Comparison of ENCODE assay signal across 20 cellular contexts in genomic region chr10:19572056-19572455, GRCh38.
DNase-seq lines count a peak whose midpoint lies in the region; TF ChIP-seq lines count a peak whose summit lies in the region.
"Had no signal": no experiment of that assay in that cellular context is flagged by ENCODE, and none has a peak within 500 bp of the region (broad histone marks: within the 10 kb centered on the region; RNA-seq: fewer than 3 reads in every experiment).

No MANE protein-coding gene starts in this region.

- no peak overlapping the region for H3K9ac ChIP-seq in mesenchymal stem cell (ENCODE audit: low read length)
- H3K9ac ChIP-seq: BLaER1 had no signal

- TF ChIP-seq CTCF in esophagus muscularis mucosa (IDR thresholded peaks at IDR 0.05) (no peak), suprapubic skin (IDR thresholded peaks at IDR 0.05) (no peak)

- intact Hi-C loops in esophagus muscularis mucosa (cut with DNase I) = no loop called here

- no peak overlapping the region for H3K27ac Mint-ChIP-seq in activated T-cell treated with anti-CD3 and anti-CD28 coated beads, Interleukin-2, amount 50 U/mL, for 24 hours
- H3K27ac Mint-ChIP-seq: CD4-positive, alpha-beta memory T cell had no signal

- H3K79me1 ChIP-seq in mesenchymal stem cell (replicated peaks; ENCODE audit: low read length, poor library complexity, severe bottlenecking) = no peaks in the 10 kb centered on the region

- no peak for TF ChIP-seq POLR2A in esophagus muscularis mucosa (IDR thresholded peaks at IDR 0.05; ENCODE audit: low read depth)
- TF ChIP-seq POLR2A in suprapubic skin (IDR thresholded peaks at IDR 0.05) = no peak

- no peak overlapping the region for H3K14ac ChIP-seq in mesenchymal stem cell (ENCODE audit: low read length in 2 of 2)

- H4K8ac ChIP-seq in mesenchymal stem cell (ENCODE audit: low read length) = no peak overlapping the region

- H3K4me1 ChIP-seq in esophagus muscularis mucosa = peaks cover 0 to 30% (median 16%) of the 10 kb centered on the region in 4 donors
- H3K4me1 ChIP-seq in mesenchymal stem cell (ENCODE audit: control insufficient read depth, insufficient read depth, low read depth, low read length) = peaks cover 1% of the 10 kb centered on the region
- no peaks in the 10 kb centered on the region for H3K4me1 ChIP-seq in suprapubic skin
- H3K4me1 ChIP-seq: A549, BLaER1 had no signal

- H2AFZ ChIP-seq in mesenchymal stem cell (ENCODE audit: low read depth, low read length) = no peak overlapping the region

- peak overlapping the region in 3 of 4 donors; percentile 48 to 56 (median 54) for H3K27ac ChIP-seq in esophagus muscularis mucosa (replicated peaks in 1 of 4)
- H3K27ac ChIP-seq in mesenchymal stem cell (ENCODE audit: low read length, poor library complexity, severe bottlenecking) = no peak overlapping the region
- H3K27ac ChIP-seq in suprapubic skin = peak overlapping the region; percentile 67
- H3K27ac ChIP-seq: A549, BLaER1 had no signal

- no peak overlapping the region for H2BK120ac ChIP-seq in mesenchymal stem cell (ENCODE audit: low read depth, low read length)

- H2BK5ac ChIP-seq in mesenchymal stem cell (ENCODE audit: low read depth, low read length, poor library complexity, severe bottlenecking) = no peak overlapping the region

- 80% methylated on average over 4 of the region's 4 CpGs for WGBS in esophagus muscularis mucosa
- WGBS in mesenchymal stem cell = 56% methylated on average over 3 of the region's 4 CpGs
- WGBS in suprapubic skin = 72% methylated on average over 4 of the region's 4 CpGs

- DNase-seq in amniotic epithelial cell (ENCODE audit: low read depth) (peak; percentile 31), esophagus muscularis mucosa (ENCODE audit: extremely low spot score) (no peak), mesenchymal stem cell (peak; percentile 61), suprapubic skin (ENCODE audit: low spot score in 2 of 2) (no peak), HT-29 (ENCODE audit: low spot score) (no peak)
- no peak for DNase-seq in activated CD4-positive, CD25-positive, alpha-beta regulatory T cell treated with anti-CD3 and anti-CD28 coated beads, Interleukin-2, amount 50 U/mL, for 72 hours
- no peak for DNase-seq in activated T-cell treated with anti-CD3 and anti-CD28 coated beads, Interleukin-2, amount 50 U/mL, for 24 hours
- DNase-seq: CD4-positive, alpha-beta memory T cell; DMS53; EL; GOT3; NCI-H1417 treated with DMSO at 0.1 percent for 48 hours; NCI-H1930; NCI-H226; NCI-H524; NCI-H82; SHP77 had no signal

- no peaks in the 10 kb centered on the region for H3K4me1 Mint-ChIP-seq in activated T-cell treated with anti-CD3 and anti-CD28 coated beads, Interleukin-2, amount 50 U/mL, for 24 hours (ENCODE audit: low read depth)
- H3K4me1 Mint-ChIP-seq: CD4-positive, alpha-beta memory T cell had no signal

- H3K4me3 Mint-ChIP-seq in activated T-cell treated with anti-CD3 and anti-CD28 coated beads, Interleukin-2, amount 50 U/mL, for 24 hours = no peak overlapping the region
- H3K4me3 Mint-ChIP-seq: CD4-positive, alpha-beta memory T cell had no signal

- H3K9me3 Mint-ChIP-seq in activated T-cell treated with anti-CD3 and anti-CD28 coated beads, Interleukin-2, amount 50 U/mL, for 24 hours = peaks cover 4% of the 10 kb centered on the region

- H2BK12ac ChIP-seq in mesenchymal stem cell (ENCODE audit: low read length in 2 of 2) = no peak overlapping the region

- H3K27me3 ChIP-seq in esophagus muscularis mucosa = no peaks in the 10 kb centered on the region
- no peaks in the 10 kb centered on the region for H3K27me3 ChIP-seq in mesenchymal stem cell (ENCODE audit: control insufficient read depth in 1 of 2, insufficient read depth in 1 of 2, low read length in 2 of 2)
- H3K27me3 ChIP-seq in suprapubic skin = no peaks in the 10 kb centered on the region
- H3K27me3 ChIP-seq: BLaER1 had no signal

- H3K36me3 Mint-ChIP-seq in activated T-cell treated with anti-CD3 and anti-CD28 coated beads, Interleukin-2, amount 50 U/mL, for 24 hours (ENCODE audit: low read depth) = no peaks in the 10 kb centered on the region
- H3K36me3 Mint-ChIP-seq: CD4-positive, alpha-beta memory T cell had no signal

- H2AK5ac ChIP-seq in mesenchymal stem cell (ENCODE audit: low read length, severe bottlenecking) = no peak overlapping the region

- H3K23ac ChIP-seq in mesenchymal stem cell (ENCODE audit: low read length in 2 of 2) = no peak overlapping the region

- no peak overlapping the region for H2BK15ac ChIP-seq in mesenchymal stem cell (ENCODE audit: low read depth, poor library complexity, severe bottlenecking)

- H4K91ac ChIP-seq in mesenchymal stem cell (ENCODE audit: low read length) = no peak overlapping the region

- TF ChIP-seq EP300 in esophagus muscularis mucosa (IDR thresholded peaks at IDR 0.05) = no peak
- TF ChIP-seq EP300 in suprapubic skin (IDR thresholded peaks at IDR 0.05) = no peak

- H3K9me3 ChIP-seq in esophagus muscularis mucosa (no peaks in the 10 kb centered on the region), mesenchymal stem cell (ENCODE audit: control insufficient read depth, low read length) (no peaks in the 10 kb centered on the region), suprapubic skin (no peaks in the 10 kb centered on the region)
- H3K9me3 ChIP-seq: A549, BLaER1 had no signal

- H3K4me2 ChIP-seq in mesenchymal stem cell (ENCODE audit: low read length, poor library complexity, severe bottlenecking) = no peak overlapping the region
- H3K4me2 ChIP-seq: A549, BLaER1 had no signal

- H3K36me3 ChIP-seq in esophagus muscularis mucosa = no peaks in the 10 kb centered on the region
- no peaks in the 10 kb centered on the region for H3K36me3 ChIP-seq in mesenchymal stem cell (ENCODE audit: control insufficient read depth in 1 of 2, insufficient read depth in 2 of 2, low read depth in 1 of 2, low read length in 2 of 2)
- no peaks in the 10 kb centered on the region for H3K36me3 ChIP-seq in suprapubic skin
- H3K36me3 ChIP-seq: BLaER1 had no signal

- H3K4ac ChIP-seq in mesenchymal stem cell (ENCODE audit: low read depth in 1 of 2, low read length in 2 of 2) = no peak overlapping the region

- H3K18ac ChIP-seq in mesenchymal stem cell (ENCODE audit: low read depth in 1 of 2, low read length in 2 of 2) = no peak overlapping the region

- H3K4me3 ChIP-seq in esophagus muscularis mucosa = no peak overlapping the region
- no peak overlapping the region for H3K4me3 ChIP-seq in mesenchymal stem cell (ENCODE audit: insufficient read depth in 1 of 2, low read depth in 1 of 2, low read length in 2 of 2)
- H3K4me3 ChIP-seq in suprapubic skin = peak overlapping the region; percentile 0
- H3K4me3 ChIP-seq: A549, BLaER1, GM12878 had no signal

- no peaks in the 10 kb centered on the region for H3K27me3 Mint-ChIP-seq in activated T-cell treated with anti-CD3 and anti-CD28 coated beads, Interleukin-2, amount 50 U/mL, for 24 hours
- H3K27me3 Mint-ChIP-seq: CD4-positive, alpha-beta memory T cell had no signal

Comparison
In these comparisons a context has a peak if more than half of its experiments do, and no peak if none do; other contexts are left out.
1. DNase-seq: peak in amniotic epithelial cell (single experiment) and mesenchymal stem cell (single experiment); none in esophagus muscularis mucosa (single experiment), suprapubic skin (0 of 2), activated CD4-positive, CD25-positive, alpha-beta regulatory T cell treated with anti-CD3 and anti-CD28 coated beads, Interleukin-2, amount 50 U/mL, for 72 hours (single experiment), HT-29 (single experiment) and activated T-cell treated with anti-CD3 and anti-CD28 coated beads, Interleukin-2, amount 50 U/mL, for 24 hours (single experiment).